1 cellular context compared by ENCODE assay signal in the genomic region with DNA sequence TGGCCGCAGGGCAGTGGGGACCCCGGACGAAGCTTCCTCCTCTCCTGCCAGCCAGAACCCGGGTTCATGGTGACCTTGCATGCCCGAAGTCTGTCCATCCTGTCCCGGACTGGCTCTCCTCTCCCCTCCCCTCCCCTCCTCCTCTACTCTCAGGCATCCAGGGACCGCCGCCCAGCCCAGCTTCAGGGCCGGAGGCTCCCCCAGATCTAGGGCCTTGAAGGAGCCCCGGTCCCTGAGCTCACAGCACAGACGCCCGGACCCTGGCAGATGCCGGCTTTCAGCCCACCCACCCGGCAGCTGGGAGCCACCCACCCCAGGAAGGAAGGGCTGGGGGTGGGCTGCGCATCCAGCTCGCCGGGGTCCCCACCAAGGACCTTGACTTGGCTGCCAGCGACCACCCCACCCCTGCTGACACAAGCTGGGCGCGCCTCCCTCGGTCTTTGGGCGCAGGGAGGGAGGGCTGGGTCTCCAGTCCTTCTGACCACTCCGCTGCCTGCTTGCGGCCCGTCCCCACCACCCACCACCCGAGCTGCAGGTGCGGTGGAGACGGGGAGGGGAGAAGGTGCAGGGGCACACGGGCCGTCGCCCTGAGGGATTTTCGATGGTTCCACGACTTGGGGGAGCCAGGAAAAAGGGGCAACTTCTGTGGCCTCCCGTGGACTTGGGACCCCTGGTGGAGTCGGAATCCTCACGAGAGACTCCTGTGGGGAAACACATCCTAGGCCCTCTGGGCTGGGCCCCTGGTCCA.
A peak's percentile ranks its signal among the peaks of the same experiment; 100 is the strongest.
TF ChIP-seq lines count a peak whose summit lies in the region.

No MANE protein-coding gene starts in this region.

TF ChIP-seq in K562, 482 proteins besides CTCF, POLR2A, EP300 and RAD21:
- TF ChIP-seq RBM22 (IDR thresholded peaks at IDR 0.05; ENCODE audit: low read depth, low read length, poor library complexity, severe bottlenecking) = peak; percentile 6
- no peak for TF ChIP-seq JUN (IDR thresholded peaks at IDR 0.05; ENCODE audit: borderline replicate concordance, low read depth, low read length)
- no peak for TF ChIP-seq JUN (CRISPR knock-in tag; IDR thresholded peaks at IDR 0.05; ENCODE audit: borderline replicate concordance)
- TF ChIP-seq HMGN3 (IDR thresholded peaks at IDR 0.05; ENCODE audit: borderline replicate concordance, extremely low read depth, insufficient read length, low read depth, low read length) = peak; percentile 28
- TF ChIP-seq POLR2G (IDR thresholded peaks at IDR 0.05; ENCODE audit: low read depth, low read length) = peak; percentile 63
